In genomic region chr13:26222523-26223046, GRCh38 we compare ENCODE assay signal across 8 cellular contexts. TPM values are rescaled to one million over a fixed set of nuclear protein-coding genes. Genes with fewer than 3 reads are reported as not detected.
DNase-seq lines count a peak whose midpoint lies in the region; ATAC-seq and TF ChIP-seq lines count a peak whose summit lies in the region.

No MANE protein-coding gene starts in this region.

- intact Hi-C loops in mucosa of descending colon (cut with DNase I, micrococcal nuclease) = no loop called here

- ATAC-seq in GM21737 (IDR thresholded peaks at IDR 0.05; ENCODE audit: unreplicated experiment) = peak; percentile 38
- peak; percentile 77 for ATAC-seq in mucosa of descending colon

- DNase-seq in GM10266 (ENCODE audit: extremely low spot score) (peak; percentile 58), mucosa of descending colon (no peak), NCI-H128 (lab: John Stamatoyannopoulos, UW; ENCODE audit: unreplicated experiment) (no peak), OCI-M1 (lab: John Stamatoyannopoulos, UW) (no peak)
- DNase-seq in stimulated activated CD4-positive, alpha-beta T cell treated with anti-CD3 and anti-CD28 coated beads, Interleukin-4, amount 100 ng/mL, for 1 hour = no peak

- H4K20me1 ChIP-seq in Loucy (ENCODE audit: insufficient read depth, low read length, poor library complexity, severe bottlenecking) = peaks cover 35% of the 10 kb centered on the region

- H3K4me1 ChIP-seq in Loucy (ENCODE audit: insufficient read depth, low read length, poor library complexity, severe bottlenecking) (peaks cover 40% of the 10 kb centered on the region), mucosa of descending colon (ENCODE audit: low read depth) (peaks cover 6% of the 10 kb centered on the region)

- H3K36me3 ChIP-seq in Loucy (ENCODE audit: insufficient read depth, low read length) (peaks cover 21% of the 10 kb centered on the region), mucosa of descending colon (ENCODE audit: low read depth) (no peaks in the 10 kb centered on the region)

- H3K9me3 ChIP-seq in Loucy (ENCODE audit: insufficient read depth, low read depth, low read length) (no peaks in the 10 kb centered on the region), mucosa of descending colon (no peaks in the 10 kb centered on the region)

- peaks cover 4% of the 10 kb centered on the region for H3K27me3 ChIP-seq in Loucy (ENCODE audit: insufficient read depth, low read length, poor library complexity, severe bottlenecking)

- H3K9me2 ChIP-seq in Loucy (replicated peaks; ENCODE audit: low read depth, low read length) = no peaks in the 10 kb centered on the region

- H2AFZ ChIP-seq in Loucy (ENCODE audit: low read length) = peak overlapping the region; percentile 93

- TF ChIP-seq CTCF in GM10266 (IDR thresholded peaks at IDR 0.05; ENCODE audit: control insufficient read depth, insufficient read depth, low read depth, missing control alignments) (no peak), Loucy (conservative IDR thresholded peaks at IDR 0.05; ENCODE audit: low read length) (no peak), mucosa of descending colon (IDR thresholded peaks at IDR 0.05) (no peak)

- H3K79me2 ChIP-seq in Loucy (ENCODE audit: insufficient read depth, low read length) = peaks cover 36% of the 10 kb centered on the region

- peak overlapping the region; percentile 94 for H3K9ac ChIP-seq in Loucy (ENCODE audit: low read depth, low read length, poor library complexity, severe bottlenecking)

- H3F3A ChIP-seq in Loucy (ENCODE audit: low read depth) = no peaks in the 10 kb centered on the region

- peak overlapping the region; percentile 86 for H3K4me2 ChIP-seq in Loucy (ENCODE audit: low read depth, low read length, poor library complexity, severe bottlenecking)

- H3K4me3 ChIP-seq in Loucy (ENCODE audit: low read length, poor library complexity, severe bottlenecking) (peak overlapping the region; percentile 93), mucosa of descending colon (peak overlapping the region; percentile 90)

- peak overlapping the region; percentile 95 for H3K27ac ChIP-seq in cingulate gyrus (ENCODE audit: low read depth, low read length)

RNA-seq across cellular contexts. Expression of gene RNF6, which starts 0.5 kb away (rescaled TPM):
- total RNA-seq in mucosa of descending colon = 10 to 100 TPM; 35.4 to 41.6 (median 35.8) TPM

RNA-seq across cellular contexts. Expression of gene CDK8, which starts 31.3 kb away (rescaled TPM):
- 10 to 100 TPM; 20.4 to 45.1 (median 20.4) TPM for total RNA-seq in mucosa of descending colon
